14 cellular contexts compared by ENCODE assay signal in genomic region chr3:64815195-64815627, GRCh38.
DNase-seq lines count a peak whose midpoint lies in the region; ATAC-seq and TF ChIP-seq lines count a peak whose summit lies in the region.
"Had no signal": no experiment of that assay in that cellular context is flagged by ENCODE, and none has a peak within 500 bp of the region (broad histone marks: within the 10 kb centered on the region; RNA-seq: fewer than 3 reads in every experiment).

No MANE protein-coding gene starts in this region.

- no peak for TF ChIP-seq POLR2A in vagina (IDR thresholded peaks at IDR 0.05)

- DNase-seq in Right ventricle myocardium inferior (ENCODE audit: missing footprints) (no peak), cardiac septum (ENCODE audit: low spot score) (no peak), foreskin fibroblast (peak; percentile 4 to 19), myocyte (ENCODE audit: low read depth) (peak; percentile 40), vagina (ENCODE audit: extremely low spot score in 2 of 2) (no peak), nucleus accumbens (lab: John Stamatoyannopoulos, UW) (no peak), iPS-NIHi7 (ENCODE audit: extremely low spot score) (no peak), Kasumi-1 (lab: John Stamatoyannopoulos, UW) (no peak)
- DNase-seq: activated T-cell treated with anti-CD3 and anti-CD28 coated beads, Interleukin-2, amount 50 U/mL, for 48 hours; DMS153; NCI-H82 had no signal

- H3K36me3 ChIP-seq in vagina: no peaks in the 10 kb centered on the region

- intact Hi-C loops in Right ventricle myocardium inferior (cut with DNase I) (loop anchor here (10.0 kb wide), 1 partner anchor 100 kb away; no protein-coding TSS in a partner anchor), cardiac septum (cut with DNase I) (loop anchor here (5.0 kb wide), 1 partner anchor 87 kb away; no protein-coding TSS in a partner anchor), vagina (cut with DNase I) (no loop called here)

- no peaks in the 10 kb centered on the region for H3K27me3 ChIP-seq in vagina

- peaks cover 26% of the 10 kb centered on the region for H3K4me1 ChIP-seq in vagina

- H3K4me3 ChIP-seq in foreskin fibroblast (ENCODE audit: low read depth in 1 of 2, low read length in 2 of 2) (no peak overlapping the region), vagina (no peak overlapping the region)

- no peaks in the 10 kb centered on the region for H3K9me3 ChIP-seq in vagina

- no peak for TF ChIP-seq CTCF in foreskin fibroblast (IDR thresholded peaks at IDR 0.05; ENCODE audit: low read depth, low read length)
- no peak for TF ChIP-seq CTCF in vagina (IDR thresholded peaks at IDR 0.05)

- H3K27ac ChIP-seq in vagina: peak overlapping the region; percentile 33

- ATAC-seq in Right ventricle myocardium inferior: peak; percentile 85
- ATAC-seq: activated CD4-positive, CD25-positive, alpha-beta regulatory T cell treated with anti-CD3 and anti-CD28 coated beads, Interleukin-2, amount 50 U/mL, for 24 hours; HCT116; HepG2 had no signal

Comparison
In these comparisons a context has a peak if more than half of its experiments do, and no peak if none do; other contexts are left out.
1. DNase-seq: peak in foreskin fibroblast (2 of 2) and myocyte (single experiment); none in Right ventricle myocardium inferior (single experiment), cardiac septum (single experiment), vagina (0 of 2), nucleus accumbens (0 of 56), iPS-NIHi7 (single experiment) and Kasumi-1 (0 of 2).